In genomic region chr5:169945831-169946261, GRCh38 we compare ENCODE assay signal across 9 cellular contexts. TPM values are rescaled to one million over a fixed set of nuclear protein-coding genes. Genes with fewer than 3 reads are reported as not detected.
A peak's percentile ranks its signal among the peaks of the same experiment; 100 is the strongest.
DNase-seq lines count a peak whose midpoint lies in the region; ATAC-seq, FAIRE-seq and TF ChIP-seq lines count a peak whose summit lies in the region.
"Had no signal": no experiment of that assay in that cellular context is flagged by ENCODE, and none has a peak within 500 bp of the region (broad histone marks: within the 10 kb centered on the region; RNA-seq: fewer than 3 reads in every experiment).

No MANE protein-coding gene starts in this region.

- H4K91ac ChIP-seq in mesenchymal stem cell (ENCODE audit: low read length), result peak overlapping the region; percentile 78

- H3K18ac ChIP-seq in mesenchymal stem cell (ENCODE audit: low read depth in 1 of 2, low read length in 2 of 2), result peak overlapping the region; percentile 40 to 58

- peak in 1 of 2 experiments; percentile 22 for DNase-seq in A549 (ENCODE audit: low read depth in 1 of 2, low spot score in 1 of 2)
- DNase-seq in MG63, result peak; percentile 87
- peak; percentile 61 for DNase-seq in dedifferentiated amniotic fluid mesenchymal stem cell (ENCODE audit: extremely low spot score)
- DNase-seq in mesenchymal stem cell, result peak; percentile 94
- no peak for DNase-seq in T-helper 2 cell

- FAIRE-seq in A549 (lab: Jason Lieb, UNC), result no peak

- POLR2A ChIA-PET in A549 (lab: Yijun Ruan, JAX), result no interaction called here

- H3K23ac ChIP-seq in mesenchymal stem cell (ENCODE audit: low read length in 2 of 2), result no peak overlapping the region

- H3K4me3 ChIP-seq in A549, result no peak overlapping the region
- H3K4me3 ChIP-seq in MG63, result no peak overlapping the region
- peak overlapping the region in 1 of 2 experiments; percentile 41 for H3K4me3 ChIP-seq in mesenchymal stem cell (ENCODE audit: insufficient read depth in 1 of 2, low read depth in 1 of 2, low read length in 2 of 2)

- H3K9me3 ChIP-seq in A549 (no peaks in the 10 kb centered on the region), MG63 (no peaks in the 10 kb centered on the region), mesenchymal stem cell (ENCODE audit: control insufficient read depth, low read length) (no peaks in the 10 kb centered on the region)

- no peak overlapping the region for H3K14ac ChIP-seq in mesenchymal stem cell (ENCODE audit: low read length in 2 of 2)

- ATAC-seq in A549 (peak; percentile 41 to 80; a peak in 5 of 6 replicates), HG03354 (IDR thresholded peaks at IDR 0.05; ENCODE audit: poor library complexity, severe bottlenecking, unreplicated experiment) (no peak), HG03159 (IDR thresholded peaks at IDR 0.05; ENCODE audit: unreplicated experiment) (no peak), GM19452 (IDR thresholded peaks at IDR 0.05; ENCODE audit: unreplicated experiment) (no peak)

- H3K36me3 ChIP-seq in MG63, result peaks cover 28% of the 10 kb centered on the region
- peaks cover 0 to 16% of the 10 kb centered on the region in 2 experiments for H3K36me3 ChIP-seq in mesenchymal stem cell (ENCODE audit: control insufficient read depth in 1 of 2, insufficient read depth in 2 of 2, low read depth in 1 of 2, low read length in 2 of 2)

- H3K79me1 ChIP-seq in mesenchymal stem cell (replicated peaks; ENCODE audit: low read length, poor library complexity, severe bottlenecking), result peaks cover 22% of the 10 kb centered on the region

- no peak overlapping the region for H2BK5ac ChIP-seq in mesenchymal stem cell (ENCODE audit: low read depth, low read length, poor library complexity, severe bottlenecking)

- H3K4me1 ChIP-seq in A549, result peaks cover 7% of the 10 kb centered on the region; the same call in 1 of the 3 replicates
- peaks cover 8% of the 10 kb centered on the region for H3K4me1 ChIP-seq in mesenchymal stem cell (ENCODE audit: control insufficient read depth, insufficient read depth, low read depth, low read length)

- H2AFZ ChIP-seq in mesenchymal stem cell (ENCODE audit: low read depth, low read length), result peak overlapping the region; percentile 67

- H3K4me2 ChIP-seq in A549 (no peak overlapping the region), mesenchymal stem cell (ENCODE audit: low read length, poor library complexity, severe bottlenecking) (no peak overlapping the region)

- TF ChIP-seq EP300 in A549 (IDR thresholded peaks at IDR 0.05), result no peak

- peak overlapping the region; percentile 82 for H3K9ac ChIP-seq in mesenchymal stem cell (ENCODE audit: low read length)

- H3K27me3 ChIP-seq in MG63, result no peaks in the 10 kb centered on the region
- no peaks in the 10 kb centered on the region for H3K27me3 ChIP-seq in mesenchymal stem cell (ENCODE audit: control insufficient read depth in 1 of 2, insufficient read depth in 1 of 2, low read length in 2 of 2)

- no peak overlapping the region for H2BK120ac ChIP-seq in mesenchymal stem cell (ENCODE audit: low read depth, low read length)

- no peak for TF ChIP-seq CTCF in A549 (IDR thresholded peaks at IDR 0.05)

- H2BK15ac ChIP-seq in mesenchymal stem cell (ENCODE audit: low read depth, poor library complexity, severe bottlenecking), result peak overlapping the region; percentile 90

- no peak overlapping the region for H2AK5ac ChIP-seq in mesenchymal stem cell (ENCODE audit: low read length, severe bottlenecking)

- CTCF ChIA-PET in A549 (lab: Yijun Ruan, JAX), result interaction anchor here (0.8 to 1.9 kb wide), 5 partner anchors 9 to 249 kb away, joined by 3 to 6 read pairs (median 3); no protein-coding TSS in a partner anchor

- H3K27ac ChIP-seq in A549, result 0 out of 6 replicates have a peak overlapping the region, but pooled peaks of 1 of the 2 experiments have one; percentile 8
- peak overlapping the region; percentile 32 for H3K27ac ChIP-seq in mesenchymal stem cell (ENCODE audit: low read length, poor library complexity, severe bottlenecking)

- no peak for TF ChIP-seq RAD21 in A549 (conservative IDR thresholded peaks at IDR 0.05 in 1 of 2, IDR thresholded peaks at IDR 0.05 in 1 of 2)

- peak overlapping the region; percentile 93 for H4K8ac ChIP-seq in mesenchymal stem cell (ENCODE audit: low read length)

- 31% methylated on average over 3 of the region's 3 CpGs for WGBS in A549 (ENCODE audit: missing lambda C conversion rate)
- WGBS in mesenchymal stem cell, result 41% methylated on average over 3 of the region's 3 CpGs

- peak overlapping the region in 1 of 2 experiments; percentile 64 for H2BK12ac ChIP-seq in mesenchymal stem cell (ENCODE audit: low read length in 2 of 2)

- H3K4ac ChIP-seq in mesenchymal stem cell (ENCODE audit: low read depth in 1 of 2, low read length in 2 of 2), result peak overlapping the region; percentile 24 to 47

- no peak for TF ChIP-seq POLR2A in A549 (IDR thresholded peaks at IDR 0.05; ENCODE audit: low read length)

TF ChIP-seq in A549, 52 proteins besides CTCF, POLR2A, EP300 and RAD21:
- TF ChIP-seq ZFP36 (IDR thresholded peaks at IDR 0.05; ENCODE audit: borderline replicate concordance, partially characterized antibody) (no peak), CBX8 (IDR thresholded peaks at IDR 0.05) (no peak), BHLHE40 (IDR thresholded peaks at IDR 0.05; ENCODE audit: low read depth, low read length) (no peak)

RNA-seq across cellular contexts. Expression of gene INSYN2B, which starts 34.4 kb away (rescaled TPM):
- 0.26 and 0.38 TPM in 2 replicates for polyA plus RNA-seq in A549 (2011; rRNA removed)
- 0.16 and 0.26 TPM in 2 replicates for polyA plus RNA-seq in A549 (2012; cell fraction: cytosol; rRNA removed)
- 0.17 and 0.18 TPM in 2 replicates for polyA plus RNA-seq in A549 (2012; cell fraction: nucleus; rRNA removed)
- polyA plus RNA-seq in A549 (2017; fragmentation: RNase III; extraction: RNeasy Plus Mini Kit Qiagen cat#74134 plus additional on column Dnase treatment), result 0.41 to 0.46 TPM (median 0.45 TPM) in 3 replicates
- 0.39 and 1.0 TPM in 2 replicates for polyA minus RNA-seq in A549 (2011; rRNA and poly(A)+ RNA removed)
- 7.8 and 14.4 TPM in 2 replicates for total RNA-seq in MG63 (2014; rRNA removed; shearing (Covaris generic); ENCODE audit: low replicate concordance)
- 10.6 TPM for polyA plus RNA-seq in mesenchymal stem cell (2013, experiment 1 of 2)
- polyA plus RNA-seq in mesenchymal stem cell (2013, experiment 2 of 2), result 10.6 TPM
- total RNA-seq: HT-29 had no signal

Comparison
In these comparisons a context has a peak if more than half of its experiments do, and no peak if none do; other contexts are left out.
1. ATAC-seq: peak in A549 (2 of 2); none in HG03354 (single experiment), HG03159 (single experiment) and GM19452 (single experiment).
2. DNase-seq: peak in MG63 (single experiment), dedifferentiated amniotic fluid mesenchymal stem cell (single experiment) and mesenchymal stem cell (single experiment); none in T-helper 2 cell (0 of 5).